6 cellular contexts compared by ENCODE assay signal in the genomic region with DNA sequence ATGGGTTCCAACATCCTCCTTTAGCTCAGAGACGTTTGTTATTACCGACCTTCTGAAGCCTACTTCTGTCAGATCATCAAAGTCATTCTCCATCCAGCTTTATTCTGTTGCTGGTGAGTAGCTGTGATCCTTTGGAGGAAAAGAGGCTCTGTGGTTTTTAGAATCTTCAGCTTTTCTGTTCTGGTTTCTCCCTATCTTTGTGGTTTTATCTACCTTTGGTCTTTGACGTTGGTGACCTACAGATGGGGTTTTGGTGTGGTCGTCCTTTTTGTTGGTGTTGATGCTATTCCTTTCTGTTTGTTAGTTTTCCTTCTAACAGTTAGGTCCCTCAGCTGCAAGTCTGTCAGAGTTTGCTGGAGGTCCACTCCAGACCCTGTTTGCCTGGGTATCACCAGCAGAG. TPM values are rescaled to one million over a fixed set of nuclear protein-coding genes. Genes with fewer than 3 reads are reported as not detected.
"Had no signal": no experiment of that assay in that cellular context is flagged by ENCODE, and none has a peak within 500 bp of the region (broad histone marks: within the 10 kb centered on the region; RNA-seq: fewer than 3 reads in every experiment).

No MANE protein-coding gene starts in this region.

RNA-seq across cellular contexts. Expression of a gene that starts 12.3 kb away (rescaled TPM):
- total RNA-seq: mammary epithelial cell; myocyte; naive thymus-derived CD4-positive, alpha-beta T cell; naive thymus-derived CD8-positive, alpha-beta T cell had no signal
- polyA plus RNA-seq: immature natural killer cell; keratinocyte; mammary epithelial cell; naive thymus-derived CD4-positive, alpha-beta T cell; naive thymus-derived CD8-positive, alpha-beta T cell had no signal
